Comparison of ENCODE assay signal across 8 cellular contexts in genomic region chr14:23327947-23328744, GRCh38.
A peak's percentile ranks its signal among the peaks of the same experiment; 100 is the strongest.
DNase-seq lines count a peak whose midpoint lies in the region; ATAC-seq and TF ChIP-seq lines count a peak whose summit lies in the region.

No MANE protein-coding gene starts in this region.

- no peak overlapping the region for H3K27ac ChIP-seq in 22Rv1

- in situ Hi-C loops in GM13976 (cut with MboI; ENCODE audit: low sequenced_read_pairs, unreplicated experiment): no loop called here

- TF ChIP-seq CTCF in 22Rv1 (IDR thresholded peaks at IDR 0.05): peak; percentile 90
- peak; percentile 85 for TF ChIP-seq CTCF in GM13976 (IDR thresholded peaks at IDR 0.05; ENCODE audit: borderline replicate concordance, control extremely low read depth, extremely low read depth, insufficient read depth, missing control alignments)

- DNase-seq in GM13976 (ENCODE audit: low spot score): peak; percentile 87
- DNase-seq in NCI-H146 treated with DMSO at 0.1 percent for 48 hours (lab: John Stamatoyannopoulos, UW; ENCODE audit: unreplicated experiment): peak; percentile 31
- DNase-seq in T-helper 22 cell (ENCODE audit: low read depth): peak; percentile 27
- peak; percentile 83 for DNase-seq in astrocyte of the hippocampus (ENCODE audit: low read depth, low spot score)
- DNase-seq in hypothalamus (lab: John Stamatoyannopoulos, UW): peak in 39 of 51 donors; percentile 3 to 86 (median 49)
- DNase-seq in stimulated activated CD4-positive, alpha-beta T cell treated with anti-CD3 and anti-CD28 coated beads, Interleukin-12 subunit alpha, Interleukin-12 subunit beta, amount 100 ng/mL, for 24 hours (ENCODE audit: low read depth in 2 of 2): peak; percentile 36 to 57

- no peak for ATAC-seq in GM19452 (IDR thresholded peaks at IDR 0.05; ENCODE audit: unreplicated experiment)

Comparison
In these comparisons a context has a peak if more than half of its experiments do, and no peak if none do; other contexts are left out.
1. DNase-seq: peak in every context shown above with its lines; median percentile 87 in GM13976; 83 in astrocyte of the hippocampus; 49 in hypothalamus; 46 in stimulated activated CD4-positive, alpha-beta T cell treated with anti-CD3 and anti-CD28 coated beads, Interleukin-12 subunit alpha, Interleukin-12 subunit beta, amount 100 ng/mL, for 24 hours; 31 in NCI-H146 treated with DMSO at 0.1 percent for 48 hours; 27 in T-helper 22 cell.